Comparison of ENCODE assay signal across 9 cellular contexts in the genomic region with DNA sequence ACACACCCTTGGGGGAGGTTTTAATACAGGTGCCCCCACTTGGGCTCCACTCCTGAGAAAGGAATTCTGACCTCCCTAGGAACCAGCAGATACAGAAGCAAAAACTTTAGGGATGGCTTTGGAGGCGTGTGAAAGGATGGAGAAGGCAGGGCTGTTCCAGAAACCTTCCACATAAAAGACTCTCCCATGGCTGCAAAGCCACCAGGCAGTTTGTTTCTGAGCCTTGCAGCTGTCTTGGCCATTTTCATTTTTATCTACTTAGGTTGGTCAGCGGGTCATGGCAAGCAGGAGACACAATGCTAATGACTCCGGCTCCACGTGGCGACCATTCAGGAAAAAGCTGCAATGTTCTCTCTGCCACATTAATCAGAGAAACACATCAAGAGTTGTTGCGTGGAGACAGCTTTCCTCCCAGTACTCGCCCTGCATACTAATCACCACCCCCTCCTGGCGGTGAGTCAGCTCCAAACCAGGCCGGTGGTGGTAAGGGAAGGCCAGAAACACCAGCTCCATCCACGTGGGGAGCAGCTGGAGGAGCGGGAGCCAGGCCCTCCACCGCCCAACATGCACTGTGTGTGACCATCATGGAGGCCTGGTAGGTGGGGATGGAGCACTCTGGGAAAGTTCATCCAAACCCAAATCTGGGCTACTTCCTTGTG. TPM values are rescaled to one million over a fixed set of nuclear protein-coding genes. Genes with fewer than 3 reads are reported as not detected.
DNase-seq lines count a peak whose midpoint lies in the region; ATAC-seq and TF ChIP-seq lines count a peak whose summit lies in the region.
"Had no signal": no experiment of that assay in that cellular context is flagged by ENCODE, and none has a peak within 500 bp of the region (broad histone marks: within the 10 kb centered on the region; RNA-seq: fewer than 3 reads in every experiment).

No MANE protein-coding gene starts in this region.

- no peaks in the 10 kb centered on the region for H4K20me1 ChIP-seq in SK-N-SH (ENCODE audit: insufficient read depth)

- peak; percentile 85 for DNase-seq in A673 (ENCODE audit: low spot score)
- no peak for DNase-seq in GM20000 (ENCODE audit: low spot score)
- no peak for DNase-seq in SK-N-SH
- DNase-seq in fibroblast of the aortic adventitia (ENCODE audit: low read depth) = peak; percentile 87
- DNase-seq in pons (ENCODE audit: low spot score) = peak; percentile 76
- no peak for DNase-seq in NCI-H2029 treated with DMSO at 0.1 percent for 48 hours (lab: John Stamatoyannopoulos, UW)
- no peak for DNase-seq in immature natural killer cell

- H3K4me1 Mint-ChIP-seq in immature natural killer cell = peaks cover 6% of the 10 kb centered on the region in 2 donors

- no peaks in the 10 kb centered on the region for H3K27me3 Mint-ChIP-seq in immature natural killer cell (ENCODE audit: low read depth in 3 of 3)

- H3K27me3 ChIP-seq in A673 (replicated peaks; ENCODE audit: insufficient read depth, low read depth, low read length, poor library complexity) (no peaks in the 10 kb centered on the region), SK-N-SH (ENCODE audit: insufficient read depth) (no peaks in the 10 kb centered on the region)

- WGBS in SK-N-SH (ENCODE audit: low lambda C conversion rate) = 53% methylated on average over 10 of the region's 12 CpGs

- no TSS peak for BruUV-seq in A673 (replicated peaks; lab: Mats Ljungman, UMichigan)

- H3K36me3 ChIP-seq in A673 (ENCODE audit: insufficient read depth, low read length, poor library complexity, severe bottlenecking) = no peaks in the 10 kb centered on the region
- H3K36me3 ChIP-seq in SK-N-SH (replicated peaks in 1 of 2; ENCODE audit: control insufficient read depth in 1 of 2, insufficient read depth in 2 of 2, low read length in 1 of 2) = no peaks in the 10 kb centered on the region

- POLR2A ChIA-PET in A673 (lab: Charles Lee; ENCODE audit: low non-redundant PET) (interaction anchor here (0.5 kb wide), 1 partner anchor 137 kb away, joined by 9 read pairs; no protein-coding TSS in a partner anchor), SK-N-SH (lab: Yijun Ruan, JAX) (no interaction called here)

- peak in 1 of 2 experiments; percentile 56; a peak in 1 of 4 replicates for TF ChIP-seq EP300 in SK-N-SH (IDR thresholded peaks at IDR 0.05; ENCODE audit: borderline replicate concordance in 1 of 2, low read depth in 1 of 2, low read length in 1 of 2)

- peaks cover 4% of the 10 kb centered on the region for H3F3A ChIP-seq in SK-N-SH (replicated peaks; ENCODE audit: insufficient read depth)

- intact Hi-C loops in A673 (cut with micrococcal nuclease; ENCODE audit: unreplicated experiment) = no loop called here

- TF ChIP-seq RAD21 in SK-N-SH (IDR thresholded peaks at IDR 0.05; ENCODE audit: low read length) = no peak

- no peak overlapping the region for H3K4me3 ChIP-seq in A673 (ENCODE audit: low read depth, low read length, poor library complexity, severe bottlenecking)
- no peak overlapping the region for H3K4me3 ChIP-seq in SK-N-SH (ENCODE audit: low read depth in 2 of 2, low read length in 1 of 2)
- H3K4me3 ChIP-seq in fibroblast of the aortic adventitia (ENCODE audit: low read depth, low read length) = no peak overlapping the region

- H3K9me2 ChIP-seq in SK-N-SH = no peaks in the 10 kb centered on the region

- ATAC-seq in HG03095 (IDR thresholded peaks at IDR 0.05; ENCODE audit: unreplicated experiment) = no peak

- H3K79me2 ChIP-seq in SK-N-SH (ENCODE audit: insufficient read depth) = no peaks in the 10 kb centered on the region

- H3K27ac Mint-ChIP-seq in immature natural killer cell = no peak overlapping the region
- H3K27ac Mint-ChIP-seq: activated naive CD4-positive, alpha-beta T cell treated with anti-CD3 and anti-CD28 coated beads, Interleukin-2, amount 50 U/mL, for 72 hours had no signal

- CTCF ChIA-PET in A673 (lab: Charles Lee) = interaction anchor here (0.5 to 1.5 kb wide), 5 partner anchors 8 to 187 kb away, joined by 3 to 7 read pairs (median 7); no protein-coding TSS in a partner anchor
- CTCF ChIA-PET in SK-N-SH (lab: Yijun Ruan, JAX) = interaction anchor here (0.7 to 3.9 kb wide), 14 partner anchors 8 to 189 kb away, joined by 3 to 27 read pairs (median 4); no protein-coding TSS in a partner anchor

- TF ChIP-seq CTCF in A673 (conservative IDR thresholded peaks at IDR 0.05; ENCODE audit: low read depth, low read length) = peak; percentile 31
- peak; percentile 0 for TF ChIP-seq CTCF in GM20000 (IDR thresholded peaks at IDR 0.05; ENCODE audit: extremely low read depth, missing control alignments)
- peak; percentile 23; the same call in 1 of the 2 replicates for TF ChIP-seq CTCF in SK-N-SH (IDR thresholded peaks at IDR 0.05)
- peak; percentile 52 for TF ChIP-seq CTCF in fibroblast of the aortic adventitia (IDR thresholded peaks at IDR 0.05; ENCODE audit: insufficient read depth, low read length)

- H3K27ac ChIP-seq in A673 (ENCODE audit: low read depth, low read length, poor library complexity, severe bottlenecking) = no peak overlapping the region
- peak overlapping the region in 1 of 2 experiments; percentile 32; a peak in 1 of 4 replicates for H3K27ac ChIP-seq in SK-N-SH (ENCODE audit: low read depth in 2 of 2, low read length in 1 of 2)

- H3K9me3 Mint-ChIP-seq in immature natural killer cell = no peaks in the 10 kb centered on the region
- H3K9me3 Mint-ChIP-seq: activated naive CD4-positive, alpha-beta T cell treated with anti-CD3 and anti-CD28 coated beads, Interleukin-2, amount 50 U/mL, for 72 hours had no signal

- H3K4me1 ChIP-seq in A673 (ENCODE audit: insufficient read depth, low read length, poor library complexity, severe bottlenecking) = peaks cover 17% of the 10 kb centered on the region
- peaks cover 3 to 14% of the 10 kb centered on the region in 2 experiments; a peak in 2 of 4 replicates for H3K4me1 ChIP-seq in SK-N-SH (ENCODE audit: control insufficient read depth in 1 of 2, insufficient read depth in 2 of 2, low read depth in 1 of 2, low read length in 1 of 2)

- peaks cover 3% of the 10 kb centered on the region for H3K9me3 ChIP-seq in A673 (ENCODE audit: low read depth, low read length, poor library complexity, severe bottlenecking)
- no peaks in the 10 kb centered on the region for H3K9me3 ChIP-seq in SK-N-SH

- H2AFZ ChIP-seq in SK-N-SH (ENCODE audit: low read depth) = no peak overlapping the region; the same call in 1 of the 2 replicates

- H3K4me3 Mint-ChIP-seq in immature natural killer cell = no peak overlapping the region

- no peak overlapping the region for H3K9ac ChIP-seq in SK-N-SH

- H3K36me3 Mint-ChIP-seq in immature natural killer cell = no peaks in the 10 kb centered on the region
- H3K36me3 Mint-ChIP-seq: activated naive CD4-positive, alpha-beta T cell treated with anti-CD3 and anti-CD28 coated beads, Interleukin-2, amount 50 U/mL, for 72 hours had no signal

- no peak overlapping the region for H3K4me2 ChIP-seq in SK-N-SH

TF ChIP-seq in SK-N-SH, 30 proteins besides CTCF, POLR2A, EP300 and RAD21 (continues in another document):
- no peak for TF ChIP-seq MXI1 (IDR thresholded peaks at IDR 0.05; ENCODE audit: low read depth, low read length)
- TF ChIP-seq JUND (IDR thresholded peaks at IDR 0.05) = peak; percentile 79
- TF ChIP-seq, protein P1, sequence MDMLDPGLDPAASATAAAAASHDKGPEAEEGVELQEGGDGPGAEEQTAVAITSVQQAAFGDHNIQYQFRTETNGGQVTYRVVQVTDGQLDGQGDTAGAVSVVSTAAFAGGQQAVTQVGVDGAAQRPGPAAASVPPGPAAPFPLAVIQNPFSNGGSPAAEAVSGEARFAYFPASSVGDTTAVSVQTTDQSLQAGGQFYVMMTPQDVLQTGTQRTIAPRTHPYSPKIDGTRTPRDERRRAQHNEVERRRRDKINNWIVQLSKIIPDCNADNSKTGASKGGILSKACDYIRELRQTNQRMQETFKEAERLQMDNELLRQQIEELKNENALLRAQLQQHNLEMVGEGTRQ (IDR thresholded peaks at IDR 0.05; ENCODE audit: borderline replicate concordance, low read depth, low read length) = no peak
- TF ChIP-seq MEF2A (IDR thresholded peaks at IDR 0.05; ENCODE audit: borderline replicate concordance, low read depth) = no peak
- TF ChIP-seq GABPA (IDR thresholded peaks at IDR 0.05; ENCODE audit: low read depth) = no peak
- TF ChIP-seq CHD2 (IDR thresholded peaks at IDR 0.05; ENCODE audit: low read length, partially characterized antibody) = no peak
- TF ChIP-seq ELF1 (IDR thresholded peaks at IDR 0.05) = no peak
- TF ChIP-seq, protein P2, sequence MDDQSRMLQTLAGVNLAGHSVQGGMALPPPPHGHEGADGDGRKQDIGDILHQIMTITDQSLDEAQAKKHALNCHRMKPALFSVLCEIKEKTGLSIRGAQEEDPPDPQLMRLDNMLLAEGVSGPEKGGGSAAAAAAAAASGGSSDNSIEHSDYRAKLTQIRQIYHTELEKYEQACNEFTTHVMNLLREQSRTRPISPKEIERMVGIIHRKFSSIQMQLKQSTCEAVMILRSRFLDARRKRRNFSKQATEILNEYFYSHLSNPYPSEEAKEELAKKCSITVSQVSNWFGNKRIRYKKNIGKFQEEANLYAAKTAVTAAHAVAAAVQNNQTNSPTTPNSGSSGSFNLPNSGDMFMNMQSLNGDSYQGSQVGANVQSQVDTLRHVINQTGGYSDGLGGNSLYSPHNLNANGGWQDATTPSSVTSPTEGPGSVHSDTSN (IDR thresholded peaks at IDR 0.05) = peak; percentile 72
- TF ChIP-seq, protein P3, sequence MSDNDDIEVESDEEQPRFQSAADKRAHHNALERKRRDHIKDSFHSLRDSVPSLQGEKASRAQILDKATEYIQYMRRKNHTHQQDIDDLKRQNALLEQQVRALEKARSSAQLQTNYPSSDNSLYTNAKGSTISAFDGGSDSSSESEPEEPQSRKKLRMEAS (IDR thresholded peaks at IDR 0.05; ENCODE audit: low read depth) = peak; percentile 99
- TF ChIP-seq YY1 (IDR thresholded peaks at IDR 0.05; ENCODE audit: low read depth) = 0 out of 2 replicates have a peak, but pooled peaks have one; percentile 21
- TF ChIP-seq FOXJ3 (CRISPR knock-in tag; IDR thresholded peaks at IDR 0.05) = no peak
- TF ChIP-seq SMC3 (IDR thresholded peaks at IDR 0.05; ENCODE audit: low read depth, low read length) = no peak
- peak; percentile 89 for TF ChIP-seq TCF12 (IDR thresholded peaks at IDR 0.05)
- no peak for TF ChIP-seq TEAD4 (IDR thresholded peaks at IDR 0.05; ENCODE audit: borderline replicate concordance, insufficient read depth)

RNA-seq across cellular contexts. Expression of a gene that starts 30.9 kb away (rescaled TPM):
- total RNA-seq in A673 (2021) = 51.2 and 55.9 TPM in 2 replicates
- polyA plus RNA-seq in SK-N-SH (2012; rRNA removed) = 10.9 and 17.1 TPM in 2 replicates
- polyA plus RNA-seq in SK-N-SH (2012; cell fraction: cytosol; rRNA removed) = 9.1 and 14.4 TPM in 2 replicates
- 16.2 and 16.9 TPM in 2 replicates for polyA plus RNA-seq in SK-N-SH (2012; cell fraction: nucleus; rRNA removed)
- total RNA-seq in fibroblast of the aortic adventitia (ENCODE audit: low replicate concordance) = 21.6 and 25.8 TPM in 2 replicates
- polyA plus RNA-seq in immature natural killer cell = 10 to 100 TPM in 1 of 3 donors, 1 to 10 TPM in 2; 3.5 to 11.1 (median 3.6) TPM

RNA-seq across cellular contexts. Expression of a gene that starts 38.7 kb away (rescaled TPM):
- total RNA-seq in A673 (2021) = 24.8 and 31.1 TPM in 2 replicates
- 6.5 and 9.6 TPM in 2 replicates for polyA plus RNA-seq in SK-N-SH (2012; rRNA removed)
- 8.0 and 8.5 TPM in 2 replicates for polyA plus RNA-seq in SK-N-SH (2012; cell fraction: cytosol; rRNA removed)
- 8.3 and 10.3 TPM in 2 replicates for polyA plus RNA-seq in SK-N-SH (2012; cell fraction: nucleus; rRNA removed)
- 5.2 and 13.9 TPM in 2 replicates for total RNA-seq in fibroblast of the aortic adventitia (ENCODE audit: low replicate concordance)
- 1 to 10 TPM; 2.0 to 6.7 (median 3.2) TPM for polyA plus RNA-seq in immature natural killer cell

Comparison
In these comparisons a context has a peak if more than half of its experiments do, and no peak if none do; other contexts are left out.
1. DNase-seq: peak in A673 (single experiment), fibroblast of the aortic adventitia (single experiment) and pons (single experiment); none in GM20000 (single experiment), SK-N-SH (single experiment), NCI-H2029 treated with DMSO at 0.1 percent for 48 hours (single experiment) and immature natural killer cell (0 of 3).
2. CTCF ChIP-seq: peak in every context shown above with its lines; median percentile 52 in fibroblast of the aortic adventitia; 31 in A673; 23 in SK-N-SH; 0 in GM20000.